39 cellular contexts compared by ENCODE assay signal in genomic region chr2:208156439-208156838, GRCh38. TPM values are rescaled to one million over a fixed set of nuclear protein-coding genes. Genes with fewer than 3 reads are reported as not detected.
"Had no signal": no experiment of that assay in that cellular context is flagged by ENCODE, and none has a peak within 500 bp of the region (broad histone marks: within the 10 kb centered on the region; RNA-seq: fewer than 3 reads in every experiment).

No MANE protein-coding gene starts in this region.

- H3K36me3 ChIP-seq: adrenal gland, brain microvascular endothelial cell, breast epithelium, cardiac muscle cell had no signal

- DNase-seq: activated B cell treated with CpG ODN at 0.5 μM for 24 hours; activated CD4-positive, alpha-beta memory T cell treated with anti-CD3 and anti-CD28 coated beads for 36 hours; activated CD4-positive, alpha-beta T cell treated with anti-CD3 and anti-CD28 coated beads for 4 hours; activated CD4-positive, alpha-beta T cell treated with anti-CD3 and anti-CD28 coated beads, Interleukin-2, amount 10 ng/mL, durations not matched to agents 24 days and 14 days; activated CD4-positive, alpha-beta T cell treated with anti-CD3 and anti-CD28 coated beads, Interleukin-2, amount 50 U/mL, for 1 hour; activated CD4-positive, alpha-beta T cell treated with anti-CD3 and anti-CD28 coated beads, Interleukin-2, amount 50 U/mL, for 4 hours; activated CD4-positive, CD25-positive, alpha-beta regulatory T cell treated with anti-CD3 and anti-CD28 coated beads, Interleukin-2, amount 50 U/mL, for 72 hours; activated CD8-positive, alpha-beta memory T cell treated with anti-CD3 and anti-CD28 coated beads, Interleukin-2, amount 50 U/mL, for 4 hours; activated CD8-positive, alpha-beta T cell treated with anti-CD3 and anti-CD28 coated beads for 36 hours; activated effector memory CD4-positive, alpha-beta T cell treated with anti-CD3 and anti-CD28 coated beads, Interleukin-2, amount 50 U/mL, for 16 hours; activated gamma-delta T cell treated with Interleukin-2 at 50 U/mL for 16 hours; activated naive CD4-positive, alpha-beta T cell; activated naive CD4-positive, alpha-beta T cell treated with anti-CD3 and anti-CD28 coated beads for 36 hours; activated naive CD4-positive, alpha-beta T cell treated with anti-CD3 and anti-CD28 coated beads, Interleukin-2, amount 50 U/mL, for 16 hours; activated naive CD8-positive, alpha-beta T cell treated with anti-CD3 and anti-CD28 coated beads for 36 hours; activated T-cell treated with anti-CD3 and anti-CD28 coated beads for 4 hours; activated T-cell treated with anti-CD3 and anti-CD28 coated beads, Interleukin-2, amount 50 U/mL, for 1 hour; activated T-cell treated with anti-CD3 and anti-CD28 coated beads, Interleukin-2, amount 50 U/mL, for 4 hours; activated T-cell treated with anti-CD3 and anti-CD28 coated beads, Interleukin-2, amount 50 U/mL, for 72 hours; adrenal gland; amniotic stem cell; aorta; body of pancreas; brain microvascular endothelial cell; caudate nucleus; cerebellar nuclear complex; T-helper 1 cell; T-helper 2 cell; T-helper 9 cell had no signal

- H3K9me3 ChIP-seq: adrenal gland, body of pancreas had no signal

- H3K27ac ChIP-seq: adrenal gland, body of pancreas, brain microvascular endothelial cell, breast epithelium, cardiac muscle cell, VCaP had no signal

- H3K4me1 ChIP-seq: adrenal gland, body of pancreas, breast epithelium had no signal

- H3K27me3 ChIP-seq: adrenal gland, body of pancreas, brain microvascular endothelial cell, breast epithelium, cardiac muscle cell had no signal

- ATAC-seq: activated CD8-positive, alpha-beta T cell treated with anti-CD3 and anti-CD28 coated beads for 36 hours; activated naive CD4-positive, alpha-beta T cell treated with anti-CD3 and anti-CD28 coated beads, Interleukin-2, amount 50 U/mL, for 72 hours; activated T-cell treated with anti-CD3 and anti-CD28 coated beads, Interleukin-2, amount 50 U/mL, for 4 hours; activated T-cell treated with anti-CD3 and anti-CD28 coated beads, Interleukin-2, amount 50 U/mL, for 72 hours; activated T-helper 17 cell treated with anti-CD3 and anti-CD28 coated beads, Interleukin-2, amount 50 U/mL, for 72 hours; body of pancreas had no signal

- H3K4me3 ChIP-seq: adrenal gland, body of pancreas, breast epithelium, cardiac muscle cell had no signal

- FAIRE-seq: astrocyte, TTC549 had no signal

RNA-seq across cellular contexts. Expression of gene CRYGA, which starts 7.0 kb away (rescaled TPM):
- total RNA-seq: activated B cell treated with CpG ODN at 0.5 μM for 24 hours; activated CD4-positive, alpha-beta memory T cell treated with anti-CD3 and anti-CD28 coated beads for 36 hours; activated CD4-positive, alpha-beta T cell treated with anti-CD3 and anti-CD28 coated beads, Interleukin-2, amount 10 ng/mL, durations not matched to agents 24 days and 14 days; activated CD8-positive, alpha-beta memory T cell treated with anti-CD3 and anti-CD28 coated beads for 36 hours; activated CD8-positive, alpha-beta T cell treated with anti-CD3 and anti-CD28 coated beads for 36 hours; activated naive CD4-positive, alpha-beta T cell treated with anti-CD3 and anti-CD28 coated beads for 36 hours; activated naive CD4-positive, alpha-beta T cell treated with anti-CD3 and anti-CD28 coated beads, Interleukin-2, amount 50 U/mL, for 72 hours; activated naive CD8-positive, alpha-beta T cell treated with anti-CD3 and anti-CD28 coated beads for 36 hours; activated T-cell treated with anti-CD3 and anti-CD28 coated beads, Interleukin-2, amount 50 U/mL, for 4 hours; activated T-cell treated with anti-CD3 and anti-CD28 coated beads, Interleukin-2, amount 50 U/mL, for 72 hours; activated T-helper 1 cell treated with anti-CD3 and anti-CD28 coated beads, Interleukin-12 subunit alpha, Interleukin-12 subunit beta, Interleukin-2, Interleukin-4 antibody, amounts not matched to agents 30 ng/mL and 10 ng/mL and 1 ng/mL, durations not matched to agents 14 hours and 24 hours and 36 hours; activated T-helper 17 cell treated with anti-CD3 and anti-CD28 coated beads, Interleukin-2, amount 50 U/mL, for 72 hours; adrenal gland; aorta; astrocyte; body of pancreas; breast epithelium; cardiac muscle cell; chondrocyte had no signal
- polyA plus RNA-seq: adrenal gland, aorta, cardiac muscle cell had no signal

RNA-seq across cellular contexts. Expression of gene CRYGB, which starts 10.5 kb away (rescaled TPM):
- total RNA-seq: activated B cell treated with CpG ODN at 0.5 μM for 24 hours; activated CD4-positive, alpha-beta memory T cell treated with anti-CD3 and anti-CD28 coated beads for 36 hours; activated CD4-positive, alpha-beta T cell treated with anti-CD3 and anti-CD28 coated beads, Interleukin-2, amount 10 ng/mL, durations not matched to agents 24 days and 14 days; activated CD8-positive, alpha-beta memory T cell treated with anti-CD3 and anti-CD28 coated beads for 36 hours; activated CD8-positive, alpha-beta T cell treated with anti-CD3 and anti-CD28 coated beads for 36 hours; activated naive CD4-positive, alpha-beta T cell treated with anti-CD3 and anti-CD28 coated beads for 36 hours; activated naive CD4-positive, alpha-beta T cell treated with anti-CD3 and anti-CD28 coated beads, Interleukin-2, amount 50 U/mL, for 72 hours; activated naive CD8-positive, alpha-beta T cell treated with anti-CD3 and anti-CD28 coated beads for 36 hours; activated T-cell treated with anti-CD3 and anti-CD28 coated beads, Interleukin-2, amount 50 U/mL, for 4 hours; activated T-cell treated with anti-CD3 and anti-CD28 coated beads, Interleukin-2, amount 50 U/mL, for 72 hours; activated T-helper 1 cell treated with anti-CD3 and anti-CD28 coated beads, Interleukin-12 subunit alpha, Interleukin-12 subunit beta, Interleukin-2, Interleukin-4 antibody, amounts not matched to agents 30 ng/mL and 10 ng/mL and 1 ng/mL, durations not matched to agents 14 hours and 24 hours and 36 hours; activated T-helper 17 cell treated with anti-CD3 and anti-CD28 coated beads, Interleukin-2, amount 50 U/mL, for 72 hours; adrenal gland; aorta; astrocyte; body of pancreas; breast epithelium; cardiac muscle cell; chondrocyte had no signal
- polyA plus RNA-seq: adrenal gland, aorta, cardiac muscle cell had no signal

RNA-seq across cellular contexts. Expression of gene CRYGC, which starts 26.8 kb away (rescaled TPM):
- total RNA-seq: activated B cell treated with CpG ODN at 0.5 μM for 24 hours; activated CD4-positive, alpha-beta memory T cell treated with anti-CD3 and anti-CD28 coated beads for 36 hours; activated CD4-positive, alpha-beta T cell treated with anti-CD3 and anti-CD28 coated beads, Interleukin-2, amount 10 ng/mL, durations not matched to agents 24 days and 14 days; activated CD8-positive, alpha-beta memory T cell treated with anti-CD3 and anti-CD28 coated beads for 36 hours; activated CD8-positive, alpha-beta T cell treated with anti-CD3 and anti-CD28 coated beads for 36 hours; activated naive CD4-positive, alpha-beta T cell treated with anti-CD3 and anti-CD28 coated beads for 36 hours; activated naive CD4-positive, alpha-beta T cell treated with anti-CD3 and anti-CD28 coated beads, Interleukin-2, amount 50 U/mL, for 72 hours; activated naive CD8-positive, alpha-beta T cell treated with anti-CD3 and anti-CD28 coated beads for 36 hours; activated T-cell treated with anti-CD3 and anti-CD28 coated beads, Interleukin-2, amount 50 U/mL, for 4 hours; activated T-cell treated with anti-CD3 and anti-CD28 coated beads, Interleukin-2, amount 50 U/mL, for 72 hours; activated T-helper 1 cell treated with anti-CD3 and anti-CD28 coated beads, Interleukin-12 subunit alpha, Interleukin-12 subunit beta, Interleukin-2, Interleukin-4 antibody, amounts not matched to agents 30 ng/mL and 10 ng/mL and 1 ng/mL, durations not matched to agents 14 hours and 24 hours and 36 hours; activated T-helper 17 cell treated with anti-CD3 and anti-CD28 coated beads, Interleukin-2, amount 50 U/mL, for 72 hours; adrenal gland; aorta; astrocyte; body of pancreas; breast epithelium; cardiac muscle cell; chondrocyte had no signal
- polyA plus RNA-seq: adrenal gland, aorta, cardiac muscle cell had no signal

RNA-seq across cellular contexts. Expression of gene CRYGD, which starts 32.1 kb away (rescaled TPM):
- total RNA-seq: activated B cell treated with CpG ODN at 0.5 μM for 24 hours; activated CD4-positive, alpha-beta memory T cell treated with anti-CD3 and anti-CD28 coated beads for 36 hours; activated CD4-positive, alpha-beta T cell treated with anti-CD3 and anti-CD28 coated beads, Interleukin-2, amount 10 ng/mL, durations not matched to agents 24 days and 14 days; activated CD8-positive, alpha-beta memory T cell treated with anti-CD3 and anti-CD28 coated beads for 36 hours; activated CD8-positive, alpha-beta T cell treated with anti-CD3 and anti-CD28 coated beads for 36 hours; activated naive CD4-positive, alpha-beta T cell treated with anti-CD3 and anti-CD28 coated beads for 36 hours; activated naive CD4-positive, alpha-beta T cell treated with anti-CD3 and anti-CD28 coated beads, Interleukin-2, amount 50 U/mL, for 72 hours; activated naive CD8-positive, alpha-beta T cell treated with anti-CD3 and anti-CD28 coated beads for 36 hours; activated T-cell treated with anti-CD3 and anti-CD28 coated beads, Interleukin-2, amount 50 U/mL, for 4 hours; activated T-cell treated with anti-CD3 and anti-CD28 coated beads, Interleukin-2, amount 50 U/mL, for 72 hours; activated T-helper 1 cell treated with anti-CD3 and anti-CD28 coated beads, Interleukin-12 subunit alpha, Interleukin-12 subunit beta, Interleukin-2, Interleukin-4 antibody, amounts not matched to agents 30 ng/mL and 10 ng/mL and 1 ng/mL, durations not matched to agents 14 hours and 24 hours and 36 hours; activated T-helper 17 cell treated with anti-CD3 and anti-CD28 coated beads, Interleukin-2, amount 50 U/mL, for 72 hours; adrenal gland; aorta; astrocyte; body of pancreas; breast epithelium; cardiac muscle cell; chondrocyte had no signal
- polyA plus RNA-seq: adrenal gland, aorta, cardiac muscle cell had no signal

RNA-seq across cellular contexts. Expression of gene C2orf80, which starts 33.4 kb away (rescaled TPM):
- total RNA-seq: activated B cell treated with CpG ODN at 0.5 μM for 24 hours; activated CD4-positive, alpha-beta memory T cell treated with anti-CD3 and anti-CD28 coated beads for 36 hours; activated CD4-positive, alpha-beta T cell treated with anti-CD3 and anti-CD28 coated beads, Interleukin-2, amount 10 ng/mL, durations not matched to agents 24 days and 14 days; activated CD8-positive, alpha-beta memory T cell treated with anti-CD3 and anti-CD28 coated beads for 36 hours; activated CD8-positive, alpha-beta T cell treated with anti-CD3 and anti-CD28 coated beads for 36 hours; activated naive CD4-positive, alpha-beta T cell treated with anti-CD3 and anti-CD28 coated beads for 36 hours; activated naive CD4-positive, alpha-beta T cell treated with anti-CD3 and anti-CD28 coated beads, Interleukin-2, amount 50 U/mL, for 72 hours; activated naive CD8-positive, alpha-beta T cell treated with anti-CD3 and anti-CD28 coated beads for 36 hours; activated T-cell treated with anti-CD3 and anti-CD28 coated beads, Interleukin-2, amount 50 U/mL, for 4 hours; activated T-cell treated with anti-CD3 and anti-CD28 coated beads, Interleukin-2, amount 50 U/mL, for 72 hours; activated T-helper 1 cell treated with anti-CD3 and anti-CD28 coated beads, Interleukin-12 subunit alpha, Interleukin-12 subunit beta, Interleukin-2, Interleukin-4 antibody, amounts not matched to agents 30 ng/mL and 10 ng/mL and 1 ng/mL, durations not matched to agents 14 hours and 24 hours and 36 hours; activated T-helper 17 cell treated with anti-CD3 and anti-CD28 coated beads, Interleukin-2, amount 50 U/mL, for 72 hours; adrenal gland; aorta; astrocyte; body of pancreas; breast epithelium; cardiac muscle cell; chondrocyte had no signal
- polyA plus RNA-seq: adrenal gland, aorta, cardiac muscle cell had no signal
